In the genomic region with DNA sequence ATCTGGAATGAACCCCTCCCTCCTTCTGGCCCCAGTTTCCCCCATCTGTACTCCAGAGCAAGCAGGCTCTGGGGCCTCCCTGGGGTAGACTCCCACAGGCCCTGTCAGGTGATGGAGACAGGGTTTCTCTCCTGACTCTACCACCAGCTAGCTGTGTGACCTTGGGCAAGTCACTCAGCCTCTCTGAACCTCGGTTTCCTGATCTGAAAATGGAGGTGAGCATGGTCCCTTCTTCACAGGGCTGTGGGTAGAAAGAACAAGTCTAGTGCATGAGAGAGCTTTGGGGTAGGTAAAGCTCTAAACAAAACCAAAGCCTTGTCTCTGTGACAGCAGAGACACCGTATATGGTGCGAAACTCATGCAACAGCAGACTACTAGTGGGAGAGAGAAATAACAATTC, we compare ENCODE assay signal across 18 cellular contexts. TPM values are rescaled to one million over a fixed set of nuclear protein-coding genes. Genes with fewer than 3 reads are reported as not detected.
DNase-seq lines count a peak whose midpoint lies in the region; ATAC-seq and TF ChIP-seq lines count a peak whose summit lies in the region.
"Had no signal": no experiment of that assay in that cellular context is flagged by ENCODE, and none has a peak within 500 bp of the region (broad histone marks: within the 10 kb centered on the region; RNA-seq: fewer than 3 reads in every experiment).

No MANE protein-coding gene starts in this region.

- H3K27ac ChIP-seq in HEK293 (ENCODE audit: extremely low read depth, low read depth, low read length) (no peak overlapping the region), uterus (no peak overlapping the region)
- H3K27ac ChIP-seq: BLaER1 treated with 17β-estradiol and CSF1 and Interleukin-3, amounts not matched to agents 10 nM and 100 nM; KMS-11 had no signal

- peak overlapping the region; percentile 97 for H3K27ac Mint-ChIP-seq in activated naive CD4-positive, alpha-beta T cell treated with anti-CD3 and anti-CD28 coated beads, Interleukin-2, amount 50 U/mL, for 24 hours
- peak overlapping the region; percentile 97 for H3K27ac Mint-ChIP-seq in activated naive CD8-positive, alpha-beta T cell
- H3K27ac Mint-ChIP-seq in stimulated activated naive CD8-positive, alpha-beta T cell treated with anti-CD3 and anti-CD28 coated beads, Interleukin-15, amount 100 ng/mL, for 72 hours = no peak overlapping the region

- no peaks in the 10 kb centered on the region for H3K27me3 ChIP-seq in uterus
- H3K27me3 ChIP-seq: BLaER1 treated with 17β-estradiol and CSF1 and Interleukin-3, amounts not matched to agents 10 nM and 100 nM had no signal

- peaks cover 78% of the 10 kb centered on the region for H3K4me1 Mint-ChIP-seq in activated naive CD4-positive, alpha-beta T cell treated with anti-CD3 and anti-CD28 coated beads, Interleukin-2, amount 50 U/mL, for 24 hours
- peaks cover 89% of the 10 kb centered on the region for H3K4me1 Mint-ChIP-seq in activated naive CD8-positive, alpha-beta T cell (ENCODE audit: low read depth)
- peaks cover 89% of the 10 kb centered on the region for H3K4me1 Mint-ChIP-seq in stimulated activated naive CD8-positive, alpha-beta T cell treated with anti-CD3 and anti-CD28 coated beads, Interleukin-15, amount 100 ng/mL, for 72 hours

- no peaks in the 10 kb centered on the region for H3K27me3 Mint-ChIP-seq in activated naive CD4-positive, alpha-beta T cell treated with anti-CD3 and anti-CD28 coated beads, Interleukin-2, amount 50 U/mL, for 24 hours
- H3K27me3 Mint-ChIP-seq in activated naive CD8-positive, alpha-beta T cell = no peaks in the 10 kb centered on the region
- no peaks in the 10 kb centered on the region for H3K27me3 Mint-ChIP-seq in stimulated activated naive CD8-positive, alpha-beta T cell treated with anti-CD3 and anti-CD28 coated beads, Interleukin-15, amount 100 ng/mL, for 72 hours

- no peak overlapping the region for H3K4me3 ChIP-seq in HEK293 (ENCODE audit: low read depth, low read length)
- no peak overlapping the region for H3K4me3 ChIP-seq in uterus
- H3K4me3 ChIP-seq: BLaER1 treated with 17β-estradiol and CSF1 and Interleukin-3, amounts not matched to agents 10 nM and 100 nM; GM12878 had no signal

- CTCF ChIA-PET in HEK293 (lab: Yijun Ruan, JAX) = interaction anchor here (1.9 kb wide), 1 partner anchor 22 kb away, joined by 6 read pairs; no protein-coding TSS in a partner anchor

- H3K9me3 ChIP-seq in HEK293 (ENCODE audit: control insufficient read depth, insufficient read depth, low read depth, low read length) = no peaks in the 10 kb centered on the region
- H3K9me3 ChIP-seq in uterus = no peaks in the 10 kb centered on the region
- H3K9me3 ChIP-seq: BLaER1 treated with 17β-estradiol and CSF1 and Interleukin-3, amounts not matched to agents 10 nM and 100 nM had no signal

- no peak for TF ChIP-seq POLR2A in uterus (IDR thresholded peaks at IDR 0.05)

- no peak for TF ChIP-seq CTCF in HEK293 (tag by site-specific recombination; IDR thresholded peaks at IDR 0.05)
- TF ChIP-seq CTCF in uterus (IDR thresholded peaks at IDR 0.05) = no peak

- POLR2A ChIA-PET in HEK293 (lab: Yijun Ruan, JAX) = no interaction called here

- intact Hi-C loops in uterus (cut with DNase I; ENCODE audit: low total_unique reads) = no loop called here

- H3K4me1 ChIP-seq in HEK293 (ENCODE audit: control insufficient read depth, insufficient read depth, low read length) = no peaks in the 10 kb centered on the region
- H3K4me1 ChIP-seq in uterus = no peaks in the 10 kb centered on the region

- no peaks in the 10 kb centered on the region for H3K36me3 ChIP-seq in HEK293 (ENCODE audit: control insufficient read depth in 2 of 2, insufficient read depth in 1 of 2, low read length in 2 of 2)
- no peaks in the 10 kb centered on the region for H3K36me3 ChIP-seq in uterus
- H3K36me3 ChIP-seq: BLaER1 treated with 17β-estradiol and CSF1 and Interleukin-3, amounts not matched to agents 10 nM and 100 nM had no signal

- H3K9me3 Mint-ChIP-seq in activated naive CD4-positive, alpha-beta T cell treated with anti-CD3 and anti-CD28 coated beads, Interleukin-2, amount 50 U/mL, for 24 hours = no peaks in the 10 kb centered on the region
- H3K9me3 Mint-ChIP-seq in activated naive CD8-positive, alpha-beta T cell (ENCODE audit: low read depth) = no peaks in the 10 kb centered on the region
- no peaks in the 10 kb centered on the region for H3K9me3 Mint-ChIP-seq in stimulated activated naive CD8-positive, alpha-beta T cell treated with anti-CD3 and anti-CD28 coated beads, Interleukin-15, amount 100 ng/mL, for 72 hours

- ATAC-seq in stimulated activated naive CD8-positive, alpha-beta T cell treated with anti-CD3 and anti-CD28 coated beads, Interleukin-15, amount 100 ng/mL, for 72 hours = no peak
- ATAC-seq in HG02852 (IDR thresholded peaks at IDR 0.05; ENCODE audit: unreplicated experiment) = no peak
- ATAC-seq: GM12878, PC-3 had no signal

- DNase-seq in activated naive CD4-positive, alpha-beta T cell treated with anti-CD3 and anti-CD28 coated beads, Interleukin-2, amount 50 U/mL, for 16 hours = no peak
- no peak for DNase-seq in stimulated activated naive CD8-positive, alpha-beta T cell treated with anti-CD3 and anti-CD28 coated beads, Interleukin-15, amount 100 ng/mL, for 72 hours
- no peak for DNase-seq in uterus
- DNase-seq: Calu3, NCI-H1092, NCI-H1694, NCI-H345, NCI-H526 treated with DMSO at 0.1 percent for 48 hours, PC-3 had no signal

- H3K36me3 Mint-ChIP-seq in activated naive CD4-positive, alpha-beta T cell treated with anti-CD3 and anti-CD28 coated beads, Interleukin-2, amount 50 U/mL, for 24 hours = peaks cover 24% of the 10 kb centered on the region
- peaks cover 29% of the 10 kb centered on the region for H3K36me3 Mint-ChIP-seq in activated naive CD8-positive, alpha-beta T cell

- peak overlapping the region; percentile 27 for H3K4me3 Mint-ChIP-seq in activated naive CD4-positive, alpha-beta T cell treated with anti-CD3 and anti-CD28 coated beads, Interleukin-2, amount 50 U/mL, for 24 hours
- H3K4me3 Mint-ChIP-seq in activated naive CD8-positive, alpha-beta T cell = peak overlapping the region; percentile 74
- peak overlapping the region; percentile 12 for H3K4me3 Mint-ChIP-seq in stimulated activated naive CD8-positive, alpha-beta T cell treated with anti-CD3 and anti-CD28 coated beads, Interleukin-15, amount 100 ng/mL, for 72 hours

TF ChIP-seq in HEK293, 187 proteins besides CTCF, POLR2A, EP300 and RAD21:
- TF ChIP-seq, protein P1, sequence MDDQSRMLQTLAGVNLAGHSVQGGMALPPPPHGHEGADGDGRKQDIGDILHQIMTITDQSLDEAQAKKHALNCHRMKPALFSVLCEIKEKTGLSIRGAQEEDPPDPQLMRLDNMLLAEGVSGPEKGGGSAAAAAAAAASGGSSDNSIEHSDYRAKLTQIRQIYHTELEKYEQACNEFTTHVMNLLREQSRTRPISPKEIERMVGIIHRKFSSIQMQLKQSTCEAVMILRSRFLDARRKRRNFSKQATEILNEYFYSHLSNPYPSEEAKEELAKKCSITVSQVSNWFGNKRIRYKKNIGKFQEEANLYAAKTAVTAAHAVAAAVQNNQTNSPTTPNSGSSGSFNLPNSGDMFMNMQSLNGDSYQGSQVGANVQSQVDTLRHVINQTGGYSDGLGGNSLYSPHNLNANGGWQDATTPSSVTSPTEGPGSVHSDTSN (CRISPR knock-in tag; IDR thresholded peaks at IDR 0.05) = no peak
- TF ChIP-seq ZNF768 (tag by site-specific recombination; IDR thresholded peaks at IDR 0.05) (0 out of 2 replicates have a peak, but pooled peaks have one; percentile 32), ZNF292 (tag by site-specific recombination; IDR thresholded peaks at IDR 0.05; ENCODE audit: borderline replicate concordance, low read depth) (no peak), ZSCAN30 (tag by site-specific recombination; IDR thresholded peaks at IDR 0.05) (no peak)

RNA-seq across cellular contexts. Expression of a gene that starts 5.6 kb away (rescaled TPM):
- total RNA-seq in uterus = under 1 TPM in 3 of 4 donors, not detected in 1; under 0.01 to 0.14 (median 0.12) TPM
- total RNA-seq: Calu3, H4, MCF 10A had no signal

RNA-seq across cellular contexts. Expression of a gene that starts 53.3 kb away (rescaled TPM):
- 10 to 100 TPM in 2 of 4 donors, 1 to 10 TPM in 1, under 1 TPM in 1; 0.26 to 26.3 (median 13.3) TPM for total RNA-seq in uterus

Comparison
In these comparisons a context has a peak if more than half of its experiments do, and no peak if none do; other contexts are left out.
1. H3K27ac Mint-ChIP-seq: peak in activated naive CD4-positive, alpha-beta T cell treated with anti-CD3 and anti-CD28 coated beads, Interleukin-2, amount 50 U/mL, for 24 hours (single experiment) and activated naive CD8-positive, alpha-beta T cell (single experiment); none in stimulated activated naive CD8-positive, alpha-beta T cell treated with anti-CD3 and anti-CD28 coated beads, Interleukin-15, amount 100 ng/mL, for 72 hours (0 of 2).
2. H3K4me3 Mint-ChIP-seq: peak in every context shown above with its lines; median percentile 74 in activated naive CD8-positive, alpha-beta T cell; 27 in activated naive CD4-positive, alpha-beta T cell treated with anti-CD3 and anti-CD28 coated beads, Interleukin-2, amount 50 U/mL, for 24 hours; 12 in stimulated activated naive CD8-positive, alpha-beta T cell treated with anti-CD3 and anti-CD28 coated beads, Interleukin-15, amount 100 ng/mL, for 72 hours.